Comparison of ENCODE assay signal across 7 cellular contexts in the genomic region with DNA sequence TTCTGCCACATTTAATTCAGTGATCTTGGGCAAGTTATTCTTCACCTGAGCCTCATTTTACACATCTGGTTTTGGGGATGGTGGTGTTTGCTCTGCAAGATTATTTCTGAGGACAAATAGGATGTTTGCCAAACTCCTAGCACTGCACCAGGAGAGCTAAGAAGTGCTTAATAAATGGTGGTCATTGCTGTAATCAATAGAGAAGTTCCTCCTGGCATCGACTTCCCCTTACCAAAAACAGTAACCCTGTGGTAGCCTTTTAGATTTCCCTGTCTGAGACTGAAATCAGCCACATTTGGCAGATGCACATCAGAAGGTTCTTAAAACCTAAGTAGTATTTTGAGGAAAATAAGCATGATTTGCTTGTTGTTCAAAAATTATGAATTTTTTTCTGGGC. TPM values are rescaled to one million over a fixed set of nuclear protein-coding genes. Genes with fewer than 3 reads are reported as not detected.
A peak's percentile ranks its signal among the peaks of the same experiment; 100 is the strongest.
DNase-seq lines count a peak whose midpoint lies in the region; ATAC-seq and TF ChIP-seq lines count a peak whose summit lies in the region.

No MANE protein-coding gene starts in this region.

- H3K9me3 Mint-ChIP-seq in stimulated activated naive B cell treated with anti-CD40 and anti-IgM and Interleukin-4, amounts not matched to agents 10 μg/mL and 1 μg/mL and 100 μg/mL, for 72 hours: no peaks in the 10 kb centered on the region

- CTCF ChIA-PET in HCT116 (lab: Charles Lee): no interaction called here

- H3K36me3 ChIP-seq in HCT116 (ENCODE audit: control insufficient read depth in 1 of 2, insufficient read depth in 2 of 2, low read length in 2 of 2) (no peaks in the 10 kb centered on the region), SU-DHL-6 (ENCODE audit: low read length) (peaks cover 2% of the 10 kb centered on the region; the same call in 1 of the 2 replicates)

- POLR2A ChIA-PET in HCT116 (lab: Charles Lee): no interaction called here

- H3K79me2 ChIP-seq in HCT116 (ENCODE audit: insufficient read depth, low read length) (peaks cover 70% of the 10 kb centered on the region), SU-DHL-6 (ENCODE audit: insufficient read depth, low read length) (peaks cover 65% of the 10 kb centered on the region)

- H2AFZ ChIP-seq in HCT116 (ENCODE audit: low read depth, low read length, poor library complexity, severe bottlenecking): no peak overlapping the region
- H2AFZ ChIP-seq in SU-DHL-6 (ENCODE audit: low read depth, low read length, severe bottlenecking): no peak overlapping the region

- peak overlapping the region in 1 of 2 experiments; percentile 82; a peak in 1 of 4 replicates for H3K4me3 ChIP-seq in HCT116 (replicated peaks in 1 of 2; ENCODE audit: low read depth in 1 of 2, low read length in 2 of 2)
- peak overlapping the region; percentile 99 for H3K4me3 ChIP-seq in SU-DHL-6 (ENCODE audit: insufficient read depth, low read length, poor library complexity, severe bottlenecking)

- no peak for TF ChIP-seq RAD21 in HCT116 (IDR thresholded peaks at IDR 0.05; ENCODE audit: low read depth)

- intact Hi-C loops in HCT116 (cut with micrococcal nuclease): no loop called here

- H3K36me3 Mint-ChIP-seq in stimulated activated naive B cell treated with anti-CD40 and anti-IgM and Interleukin-4, amounts not matched to agents 10 μg/mL and 1 μg/mL and 100 μg/mL, for 72 hours: peaks cover 1 to 19% of the 10 kb centered on the region in 2 donors

- H3K9me3 ChIP-seq in HCT116 (ENCODE audit: control insufficient read depth in 1 of 2, insufficient read depth in 1 of 2, low read depth in 1 of 2, low read length in 2 of 2) (no peaks in the 10 kb centered on the region), SU-DHL-6 (ENCODE audit: insufficient read depth, low read length) (no peaks in the 10 kb centered on the region)

- ATAC-seq in HCT116 (no peak), foreskin keratinocyte (no peak), HG02885 (IDR thresholded peaks at IDR 0.05; ENCODE audit: poor library complexity, unreplicated experiment) (no peak)
- ATAC-seq in stimulated activated naive B cell treated with anti-CD40 and anti-IgM and Interleukin-4, amounts not matched to agents 10 μg/mL and 1 μg/mL and 100 μg/mL, for 72 hours (replicated peaks): no peak

- H3K27me3 Mint-ChIP-seq in stimulated activated naive B cell treated with anti-CD40 and anti-IgM and Interleukin-4, amounts not matched to agents 10 μg/mL and 1 μg/mL and 100 μg/mL, for 72 hours: no peaks in the 10 kb centered on the region

- TF ChIP-seq POLR2A in HCT116 (IDR thresholded peaks at IDR 0.05; ENCODE audit: borderline replicate concordance, extremely low read depth, insufficient read depth, insufficient read length): no peak

- BruUV-seq in HCT116 (replicated peaks; lab: Mats Ljungman, UMichigan): TSS peak; percentile 42

- H3K4me3 Mint-ChIP-seq in stimulated activated naive B cell treated with anti-CD40 and anti-IgM and Interleukin-4, amounts not matched to agents 10 μg/mL and 1 μg/mL and 100 μg/mL, for 72 hours: peak overlapping the region; percentile 87 to 96

- H3K4me1 ChIP-seq in HCT116 (ENCODE audit: control insufficient read depth in 1 of 2, insufficient read depth in 2 of 2, low read length in 2 of 2) (peaks cover 2 to 20% of the 10 kb centered on the region in 2 experiments; a peak in 3 of 4 replicates), foreskin keratinocyte (peaks cover 6% of the 10 kb centered on the region)

- DNase-seq in HCT116 (ENCODE audit: low read depth, low spot score) (no peak), foreskin keratinocyte (no peak), DMS153 (lab: John Stamatoyannopoulos, UW) (no peak)
- DNase-seq in stimulated activated naive B cell treated with anti-CD40 and anti-IgM and Interleukin-4, amounts not matched to agents 10 μg/mL and 1 μg/mL and 100 μg/mL, for 72 hours: no peak
- DNase-seq in activated CD8-positive, alpha-beta memory T cell treated with anti-CD3 and anti-CD28 coated beads for 24 hours: no peak

- peak overlapping the region; percentile 92 for H3K4me2 ChIP-seq in HCT116 (ENCODE audit: low read length)
- H3K4me2 ChIP-seq in SU-DHL-6 (ENCODE audit: low read depth, low read length, poor library complexity, severe bottlenecking): peak overlapping the region; percentile 79

- H3K9ac ChIP-seq in HCT116 (ENCODE audit: low read length) (peak overlapping the region; percentile 90; the same call in 1 of the 2 replicates), SU-DHL-6 (ENCODE audit: low read length) (0 out of 2 replicates have a peak overlapping the region, but pooled peaks have one; percentile 91)

- H3K27ac Mint-ChIP-seq in stimulated activated naive B cell treated with anti-CD40 and anti-IgM and Interleukin-4, amounts not matched to agents 10 μg/mL and 1 μg/mL and 100 μg/mL, for 72 hours: peak overlapping the region; percentile 37

- H3K27me3 ChIP-seq in HCT116 (ENCODE audit: insufficient read depth, low read length): no peaks in the 10 kb centered on the region
- H3K27me3 ChIP-seq in SU-DHL-6 (ENCODE audit: low read length): no peaks in the 10 kb centered on the region
- H3K27me3 ChIP-seq in foreskin keratinocyte: no peaks in the 10 kb centered on the region

- no peaks in the 10 kb centered on the region for H3F3A ChIP-seq in SU-DHL-6 (ENCODE audit: insufficient read depth)

- H3K4me1 Mint-ChIP-seq in stimulated activated naive B cell treated with anti-CD40 and anti-IgM and Interleukin-4, amounts not matched to agents 10 μg/mL and 1 μg/mL and 100 μg/mL, for 72 hours: peaks cover 42 to 65% of the 10 kb centered on the region in 2 donors

- H4K20me1 ChIP-seq in HCT116 (ENCODE audit: insufficient read depth): peaks cover 19% of the 10 kb centered on the region; the same call in 1 of the 2 replicates
- peaks cover 37% of the 10 kb centered on the region for H4K20me1 ChIP-seq in SU-DHL-6 (ENCODE audit: low read depth, low read length)

- no peak for TF ChIP-seq CTCF in HCT116 (IDR thresholded peaks at IDR 0.05 in 2 of 3, conservative IDR thresholded peaks at IDR 0.05 in 1 of 3; ENCODE audit: borderline replicate concordance in 1 of 3, insufficient read depth in 1 of 3, low read depth in 2 of 3, low read length in 2 of 3)
- TF ChIP-seq CTCF in SU-DHL-6 (IDR thresholded peaks at IDR 0.05; ENCODE audit: insufficient read depth, low read length, poor library complexity, severe bottlenecking): no peak
- no peak for TF ChIP-seq CTCF in foreskin keratinocyte (conservative IDR thresholded peaks at IDR 0.05)

- H3K9me2 ChIP-seq in HCT116 (ENCODE audit: insufficient read depth) (no peaks in the 10 kb centered on the region), SU-DHL-6 (replicated peaks; ENCODE audit: insufficient read depth, low read length) (no peaks in the 10 kb centered on the region)

- H3K27ac ChIP-seq in HCT116 (ENCODE audit: low read depth, low read length) (no peak overlapping the region), SU-DHL-6 (ENCODE audit: low read depth, low read length) (no peak overlapping the region), foreskin keratinocyte (peak overlapping the region; percentile 48)

- RAD21 ChIA-PET in HCT116 (lab: Charles Lee; ENCODE audit: low non-redundant PET in 1 of 2, low total read pairs in 2 of 2, uncharacterized antibody in 2 of 2, unreplicated experiment in 2 of 2): no interaction called here

TF ChIP-seq in HCT116, 20 proteins besides CTCF, POLR2A, EP300 and RAD21:
- no peak for TF ChIP-seq POLR2AphosphoS5 (IDR thresholded peaks at IDR 0.05; ENCODE audit: low read depth, low read length)
- TF ChIP-seq, protein P1, sequence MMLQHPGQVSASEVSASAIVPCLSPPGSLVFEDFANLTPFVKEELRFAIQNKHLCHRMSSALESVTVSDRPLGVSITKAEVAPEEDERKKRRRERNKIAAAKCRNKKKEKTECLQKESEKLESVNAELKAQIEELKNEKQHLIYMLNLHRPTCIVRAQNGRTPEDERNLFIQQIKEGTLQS (IDR thresholded peaks at IDR 0.05): no peak
- TF ChIP-seq FOSL1 (IDR thresholded peaks at IDR 0.05; ENCODE audit: low read depth): no peak
- no peak for TF ChIP-seq SRF (IDR thresholded peaks at IDR 0.05; ENCODE audit: low read depth)
- no peak for TF ChIP-seq CEBPB (IDR thresholded peaks at IDR 0.05; ENCODE audit: low read depth)
- no peak for TF ChIP-seq JUND (IDR thresholded peaks at IDR 0.05)
- TF ChIP-seq YY1 (IDR thresholded peaks at IDR 0.05; ENCODE audit: extremely low read depth, insufficient replicate concordance, low read depth, low read length): no peak
- TF ChIP-seq ELF1 (IDR thresholded peaks at IDR 0.05; ENCODE audit: borderline replicate concordance, low read depth): no peak
- TF ChIP-seq, protein P2, sequence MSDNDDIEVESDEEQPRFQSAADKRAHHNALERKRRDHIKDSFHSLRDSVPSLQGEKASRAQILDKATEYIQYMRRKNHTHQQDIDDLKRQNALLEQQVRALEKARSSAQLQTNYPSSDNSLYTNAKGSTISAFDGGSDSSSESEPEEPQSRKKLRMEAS (IDR thresholded peaks at IDR 0.05): no peak
- TF ChIP-seq ZFX (IDR thresholded peaks at IDR 0.05): no peak
TF ChIP-seq in HCT116: peak in this region for 0.

RNA-seq across cellular contexts. Expression of a gene that starts 2.3 kb away (rescaled TPM):
- total RNA-seq in HCT116 (2021; ENCODE audit: unreplicated experiment) (21.5 TPM), foreskin keratinocyte (27.8 and 30.6 TPM in 2 replicates)
- 9.7 and 13.5 TPM in 2 replicates for polyA plus RNA-seq in HCT116 (2012)
- 11.2 and 12.9 TPM in 2 replicates for polyA plus RNA-seq in foreskin keratinocyte
